ENCODE assay signal across 8 cellular contexts in the genomic region with DNA sequence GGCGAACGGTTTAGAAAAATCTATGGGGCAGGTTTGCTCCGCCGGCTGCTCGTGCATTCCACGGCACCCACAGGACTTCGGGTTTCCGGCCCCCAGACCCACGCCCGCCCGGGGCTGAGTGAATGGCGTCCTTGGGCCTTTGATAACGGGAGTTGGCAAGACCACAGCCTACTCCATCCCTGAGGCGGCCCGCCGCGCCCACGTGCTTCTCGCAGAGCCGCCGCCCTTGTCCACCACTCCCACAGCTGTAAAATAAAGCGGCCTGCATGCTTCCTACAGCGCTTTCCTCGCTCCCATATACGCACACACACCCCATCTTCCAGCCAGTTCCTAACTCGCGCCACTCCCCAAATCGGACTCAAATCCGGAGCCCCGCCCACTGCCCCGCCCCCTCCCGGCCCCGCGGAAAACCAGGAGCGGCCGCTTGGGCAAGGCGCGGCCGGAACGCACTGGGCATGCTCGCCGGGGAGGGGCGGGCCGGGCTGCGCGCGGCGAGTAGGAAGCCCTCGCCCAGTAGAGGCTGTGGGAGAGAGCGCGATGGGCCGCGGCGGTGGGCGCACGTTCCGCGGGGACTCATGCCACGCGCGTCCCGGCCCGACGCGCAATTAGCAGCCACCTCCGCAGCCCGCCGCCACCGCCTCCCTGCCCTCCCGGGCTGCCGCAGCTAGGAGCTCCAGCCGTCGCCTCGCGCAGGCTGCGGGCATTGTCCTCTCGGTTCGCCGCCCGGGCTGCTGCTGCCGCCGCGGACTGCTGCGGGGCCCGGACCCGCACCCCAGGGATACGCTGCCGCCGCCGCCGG. TPM values are rescaled to one million over a fixed set of nuclear protein-coding genes. Genes with fewer than 3 reads are reported as not detected.
A peak's percentile ranks its signal among the peaks of the same experiment; 100 is the strongest.
DNase-seq lines count a peak whose midpoint lies in the region; ATAC-seq, FAIRE-seq and TF ChIP-seq lines count a peak whose summit lies in the region.

A gene (plus strand): TSS at position 513 of the 799 bp plus-strand sequence. CDS start 468 bp downstream, outside the sequence.

- FAIRE-seq in A549 (lab: Jason Lieb, UNC) (no peak), keratinocyte (lab: Jason Lieb, UNC) (no peak)

- no peak for TF ChIP-seq EP300 in A549 (IDR thresholded peaks at IDR 0.05)

- CTCF ChIA-PET in A549 (lab: Yijun Ruan, JAX), result interaction anchor here (0.8 to 7.4 kb wide), 11 partner anchors 22 to 809 kb away, joined by 3 to 47 read pairs (median 4); no protein-coding TSS in a partner anchor

- peak in 1 of 2 experiments; percentile 15; a peak in 1 of 5 replicates for TF ChIP-seq RAD21 in A549 (conservative IDR thresholded peaks at IDR 0.05 in 1 of 2, IDR thresholded peaks at IDR 0.05 in 1 of 2)

- peaks cover 33% of the 10 kb centered on the region for H3K36me3 Mint-ChIP-seq in central memory CD8-positive, alpha-beta T cell (ENCODE audit: insufficient read depth)

- DNase-seq in A549 (ENCODE audit: low read depth in 1 of 2, low spot score in 1 of 2), result peak; percentile 90 to 96
- peak; percentile 66 for DNase-seq in NCI-H2227 treated with DMSO at 0.1 percent for 48 hours (lab: John Stamatoyannopoulos, UW)
- peak; percentile 72 to 73 for DNase-seq in central memory CD8-positive, alpha-beta T cell (ENCODE audit: low spot score in 2 of 2)
- no peak for DNase-seq in keratinocyte (ENCODE audit: low read depth, low spot score)
- DNase-seq in stimulated activated CD4-positive, alpha-beta T cell treated with anti-CD3 and anti-CD28 coated beads, Interleukin-12 subunit alpha, Interleukin-12 subunit beta, amount 100 ng/mL, for 48 hours (ENCODE audit: low read depth in 2 of 3, low spot score in 1 of 3), result peak; percentile 94 to 98 (median 96)

- no peaks in the 10 kb centered on the region for H3K9me3 Mint-ChIP-seq in central memory CD8-positive, alpha-beta T cell

- peak within 1 kb of the TSS; percentile 96 for H3K9ac ChIP-seq in keratinocyte (ENCODE audit: control insufficient read depth, extremely low read depth, insufficient read depth, low read length)

- peak; percentile 99 for TF ChIP-seq POLR2A in A549 (IDR thresholded peaks at IDR 0.05; ENCODE audit: low read length)

- dilution Hi-C loops in keratinocyte (cut with MboI; ENCODE audit: extremely low pct_ligation_motif_present, low sequenced_read_pairs), result no loop called here

- H3K79me2 ChIP-seq in keratinocyte (ENCODE audit: control insufficient read depth, insufficient read depth, low read length), result peaks cover 49% of the 10 kb centered on the region

- peak within 1 kb of the TSS; percentile 93 to 97 for H3K27ac ChIP-seq in A549
- H3K27ac ChIP-seq in keratinocyte (ENCODE audit: control insufficient read depth, insufficient read depth, low read length), result peak within 1 kb of the TSS; percentile 95

- peak within 1 kb of the TSS; percentile 69 for H2AFZ ChIP-seq in keratinocyte (ENCODE audit: control insufficient read depth, low read length)

- H3K9me1 ChIP-seq in keratinocyte (ENCODE audit: control insufficient read depth, extremely low read depth, insufficient read depth, low read length), result no peaks in the 10 kb centered on the region

- no peaks in the 10 kb centered on the region for H3K27me3 ChIP-seq in keratinocyte (ENCODE audit: control insufficient read depth, extremely low read depth, insufficient read depth, low read length)

- H3K4me2 ChIP-seq in A549 (peak within 1 kb of the TSS; percentile 98), keratinocyte (ENCODE audit: control insufficient read depth, extremely low read depth, insufficient read depth, low read depth, low read length) (peak within 1 kb of the TSS; percentile 79)

- H4K20me1 ChIP-seq in keratinocyte (ENCODE audit: control insufficient read depth, extremely low read depth, insufficient read depth, low read length), result peaks cover 18% of the 10 kb centered on the region

- no peaks in the 10 kb centered on the region for H3K27me3 Mint-ChIP-seq in central memory CD8-positive, alpha-beta T cell

- peak within 1 kb of the TSS; percentile 92 for H3K27ac Mint-ChIP-seq in central memory CD8-positive, alpha-beta T cell (ENCODE audit: low read depth)

- no peak for TF ChIP-seq CTCF in A549 (IDR thresholded peaks at IDR 0.05)
- TF ChIP-seq CTCF in keratinocyte (optimal IDR thresholded peaks at IDR 0.05 in 1 of 3, IDR thresholded peaks at IDR 0.05 in 1 of 3, conservative IDR thresholded peaks at IDR 0.05 in 1 of 3; ENCODE audit: extremely low read depth in 1 of 3, insufficient read depth in 2 of 3, low read length in 3 of 3), result no peak

- H3K9me3 ChIP-seq in A549 (no peaks in the 10 kb centered on the region), keratinocyte (ENCODE audit: control insufficient read depth, low read depth, low read length) (no peaks in the 10 kb centered on the region)

- peaks cover 52% of the 10 kb centered on the region for H3K4me1 ChIP-seq in A549
- peaks cover 20% of the 10 kb centered on the region for H3K4me1 ChIP-seq in keratinocyte (ENCODE audit: control insufficient read depth, extremely low read depth, insufficient read depth, low read length)

- H3K4me3 Mint-ChIP-seq in central memory CD8-positive, alpha-beta T cell, result peak within 1 kb of the TSS; percentile 94

- WGBS in A549 (ENCODE audit: missing lambda C conversion rate), result under 1% methylated on average over 23 of the region's 91 CpGs

- POLR2A ChIA-PET in A549 (lab: Yijun Ruan, JAX), result interaction anchor here (0.6 to 4.8 kb wide), 29 partner anchors 9 to 1263 kb away, joined by 3 to 92 read pairs (median 10); a partner anchor contains a TSS

- H3K4me3 ChIP-seq in A549 (peak within 1 kb of the TSS; percentile 91), keratinocyte (ENCODE audit: control insufficient read depth in 2 of 3, extremely low read depth in 1 of 3, insufficient read depth in 2 of 3, low read depth in 1 of 3, low read length in 3 of 3) (peak within 1 kb of the TSS; percentile 87 to 97 (median 90))

- peaks cover 43% of the 10 kb centered on the region for H3K4me1 Mint-ChIP-seq in central memory CD8-positive, alpha-beta T cell

- peak; percentile 60 to 80 for ATAC-seq in A549
- peak; percentile 40 for ATAC-seq in GM18861 (IDR thresholded peaks at IDR 0.05; ENCODE audit: unreplicated experiment)
- ATAC-seq in HG03095 (IDR thresholded peaks at IDR 0.05; ENCODE audit: unreplicated experiment), result peak; percentile 52
- peak; percentile 64 to 66 for ATAC-seq in activated CD4-positive, CD25-positive, alpha-beta regulatory T cell treated with anti-CD3 and anti-CD28 coated beads, Interleukin-2, amount 50 U/mL, for 24 hours
- ATAC-seq in central memory CD8-positive, alpha-beta T cell (replicated peaks; ENCODE audit: extremely low read depth, poor library complexity, severe bottlenecking), result peak; percentile 44

- peaks cover 3 to 8% of the 10 kb centered on the region in 2 experiments for H3K36me3 ChIP-seq in keratinocyte (ENCODE audit: control insufficient read depth in 2 of 2, extremely low read depth in 1 of 2, insufficient read depth in 2 of 2, low read length in 2 of 2)

TF ChIP-seq in A549, 52 proteins besides CTCF, POLR2A, EP300 and RAD21 (continues in another document):
- TF ChIP-seq PHF8 (IDR thresholded peaks at IDR 0.05; ENCODE audit: borderline replicate concordance, low read depth) (peak; percentile 63; the same call in 1 of the 2 replicates), MYC (IDR thresholded peaks at IDR 0.05; ENCODE audit: borderline replicate concordance, low read length) (peak; percentile 39; the same call in 1 of the 2 replicates), RNF2 (IDR thresholded peaks at IDR 0.05; ENCODE audit: borderline replicate concordance, low read depth) (0 out of 2 replicates have a peak, but pooled peaks have one; percentile 13), GATA3 (IDR thresholded peaks at IDR 0.05; ENCODE audit: borderline replicate concordance) (no peak), MAFK (IDR thresholded peaks at IDR 0.05; ENCODE audit: partially characterized antibody) (no peak), RCOR1 (IDR thresholded peaks at IDR 0.05; ENCODE audit: low read depth, low read length) (no peak), CHD2 (IDR thresholded peaks at IDR 0.05; ENCODE audit: low read length, partially characterized antibody) (no peak)
- TF ChIP-seq, protein P1, sequence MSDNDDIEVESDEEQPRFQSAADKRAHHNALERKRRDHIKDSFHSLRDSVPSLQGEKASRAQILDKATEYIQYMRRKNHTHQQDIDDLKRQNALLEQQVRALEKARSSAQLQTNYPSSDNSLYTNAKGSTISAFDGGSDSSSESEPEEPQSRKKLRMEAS (IDR thresholded peaks at IDR 0.05), result peak; percentile 84
- TF ChIP-seq, protein P2, sequence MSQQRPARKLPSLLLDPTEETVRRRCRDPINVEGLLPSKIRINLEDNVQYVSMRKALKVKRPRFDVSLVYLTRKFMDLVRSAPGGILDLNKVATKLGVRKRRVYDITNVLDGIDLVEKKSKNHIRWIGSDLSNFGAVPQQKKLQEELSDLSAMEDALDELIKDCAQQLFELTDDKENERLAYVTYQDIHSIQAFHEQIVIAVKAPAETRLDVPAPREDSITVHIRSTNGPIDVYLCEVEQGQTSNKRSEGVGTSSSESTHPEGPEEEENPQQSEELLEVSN (IDR thresholded peaks at IDR 0.05; ENCODE audit: borderline replicate concordance, low read depth), result peak; percentile 77; the same call in 1 of the 2 replicates
- TF ChIP-seq, protein P3, sequence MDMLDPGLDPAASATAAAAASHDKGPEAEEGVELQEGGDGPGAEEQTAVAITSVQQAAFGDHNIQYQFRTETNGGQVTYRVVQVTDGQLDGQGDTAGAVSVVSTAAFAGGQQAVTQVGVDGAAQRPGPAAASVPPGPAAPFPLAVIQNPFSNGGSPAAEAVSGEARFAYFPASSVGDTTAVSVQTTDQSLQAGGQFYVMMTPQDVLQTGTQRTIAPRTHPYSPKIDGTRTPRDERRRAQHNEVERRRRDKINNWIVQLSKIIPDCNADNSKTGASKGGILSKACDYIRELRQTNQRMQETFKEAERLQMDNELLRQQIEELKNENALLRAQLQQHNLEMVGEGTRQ (IDR thresholded peaks at IDR 0.05), result peak; percentile 29; the same call in 1 of the 2 replicates

RNA-seq across cellular contexts. Expression of the gene that starts here (rescaled TPM):
- 5.7 and 6.7 TPM in 2 replicates for polyA plus RNA-seq in A549 (2011; rRNA removed)
- 4.6 TPM in 2 replicates for polyA plus RNA-seq in A549 (2012; cell fraction: cytosol; rRNA removed)
- 2.7 and 3.1 TPM in 2 replicates for polyA plus RNA-seq in A549 (2012; cell fraction: nucleus; rRNA removed)
- 5.4 to 5.9 TPM (median 5.6 TPM) in 3 replicates for polyA plus RNA-seq in A549 (2017; fragmentation: RNase III; extraction: RNeasy Plus Mini Kit Qiagen cat#74134 plus additional on column Dnase treatment)
- 8.8 and 11.2 TPM in 2 replicates for polyA minus RNA-seq in A549 (2011; rRNA and poly(A)+ RNA removed)
- polyA plus RNA-seq in keratinocyte, result 17.0 to 20.1 TPM (median 19.7 TPM) in 3 replicates
- polyA plus RNA-seq in keratinocyte (2011; ENCODE audit: low read depth), result 11.3 TPM
- polyA plus RNA-seq in keratinocyte (2011; cell fraction: cytosol; rRNA removed), result 15.2 and 16.7 TPM in 2 replicates
- polyA plus RNA-seq in keratinocyte (2011; cell fraction: nucleus; rRNA removed), result 28.1 and 28.9 TPM in 2 replicates
- polyA plus RNA-seq in keratinocyte (2012; ENCODE audit: low replicate concordance), result 22.5 and 24.8 TPM in 2 replicates
- polyA minus RNA-seq in keratinocyte, result 20.7 to 42.1 TPM (median 37.9 TPM) in 3 replicates
- 94.8 TPM for polyA minus RNA-seq in keratinocyte (2011; cell fraction: cytosol; rRNA and poly(A)+ RNA removed)
- 52.3 and 72.3 TPM in 2 replicates for polyA minus RNA-seq in keratinocyte (2011; cell fraction: nucleus; rRNA and poly(A)+ RNA removed)
